In genomic region chr16:66849021-66849420, GRCh38 we compare ENCODE assay signal across 30 cellular contexts. TPM values are rescaled to one million over a fixed set of nuclear protein-coding genes. Genes with fewer than 3 reads are reported as not detected.
"Had no signal": no experiment of that assay in that cellular context is flagged by ENCODE, and none has a peak within 500 bp of the region (broad histone marks: within the 10 kb centered on the region; RNA-seq: fewer than 3 reads in every experiment).

No MANE protein-coding gene starts in this region.

- H3K4me3 Mint-ChIP-seq: activated CD4-positive, alpha-beta T cell treated with anti-CD3 and anti-CD28 coated beads, Interleukin-2, amount 10 ng/mL, durations not matched to agents 24 days and 14 days; activated CD8-positive, alpha-beta memory T cell treated with anti-CD3 and anti-CD28 coated beads, Interleukin-2, amount 10 ng/mL, durations not matched to agents 7 days and 5 days; activated naive CD8-positive, alpha-beta T cell treated with anti-CD3 and anti-CD28 coated beads, Interleukin-2, amount 50 U/mL, for 24 hours; activated T-helper 17 cell treated with anti-CD3 and anti-CD28 coated beads, Interleukin-2, amount 50 U/mL, for 72 hours; T-helper 1 cell treated with Interleukin-12 subunit alpha and Interleukin-12 subunit beta and Interleukin-4 antibody, amounts not matched to agents 30 μg/mL and 1 μg/mL, for 36 hours had no signal

- H3K36me3 Mint-ChIP-seq: activated CD8-positive, alpha-beta memory T cell treated with anti-CD3 and anti-CD28 coated beads, Interleukin-2, amount 10 ng/mL, durations not matched to agents 7 days and 5 days had no signal

- H3K4me1 ChIP-seq: SJSA1 had no signal

- H3K9me3 ChIP-seq: ascending aorta, body of pancreas, Peyer's patch, SJSA1 had no signal

- H3K4me3 ChIP-seq: ascending aorta, body of pancreas, Peyer's patch, SJSA1 had no signal

- H3K27ac Mint-ChIP-seq: activated CD8-positive, alpha-beta memory T cell treated with anti-CD3 and anti-CD28 coated beads, Interleukin-2, amount 10 ng/mL, durations not matched to agents 7 days and 5 days; activated naive CD8-positive, alpha-beta T cell treated with anti-CD3 and anti-CD28 coated beads, Interleukin-2, amount 50 U/mL, for 24 hours; T-helper 1 cell treated with Interleukin-12 subunit alpha and Interleukin-12 subunit beta and Interleukin-4 antibody, amounts not matched to agents 30 μg/mL and 1 μg/mL, for 36 hours had no signal

- H3K27ac ChIP-seq: ascending aorta, body of pancreas, Peyer's patch, RWPE1, SJSA1 had no signal

- H3K36me3 ChIP-seq: ascending aorta, Peyer's patch, SJSA1 had no signal

- ATAC-seq: activated CD8-positive, alpha-beta memory T cell treated with anti-CD3 and anti-CD28 coated beads, Interleukin-2, amount 10 ng/mL, durations not matched to agents 7 days and 5 days; activated naive CD8-positive, alpha-beta T cell treated with anti-CD3 and anti-CD28 coated beads, Interleukin-2, amount 50 U/mL, for 24 hours; activated T-helper 17 cell treated with anti-CD3 and anti-CD28 coated beads, Interleukin-2, amount 50 U/mL, for 72 hours; body of pancreas; SK-N-SH treated with all-trans-retinoic acid at 6 μM for 48 hours had no signal

- H3K4me1 Mint-ChIP-seq: activated T-helper 17 cell treated with anti-CD3 and anti-CD28 coated beads, Interleukin-2, amount 50 U/mL, for 72 hours had no signal

- DNase-seq: activated CD4-positive, alpha-beta T cell treated with anti-CD3 and anti-CD28 coated beads for 1 hour; activated CD4-positive, alpha-beta T cell treated with anti-CD3 and anti-CD28 coated beads, Interleukin-2, amount 10 ng/mL, durations not matched to agents 24 days and 14 days; activated CD4-positive, alpha-beta T cell treated with anti-CD3 and anti-CD28 coated beads, Interleukin-2, amount 50 U/mL, for 48 hours; activated CD8-positive, alpha-beta memory T cell treated with anti-CD3 and anti-CD28 coated beads, Interleukin-2, amount 10 ng/mL, durations not matched to agents 7 days and 5 days; activated naive CD8-positive, alpha-beta T cell treated with anti-CD3 and anti-CD28 coated beads, Interleukin-2, amount 50 U/mL, for 24 hours; activated T-cell treated with anti-CD3 and anti-CD28 coated beads, Interleukin-2, amount 50 U/mL, for 48 hours; amniotic stem cell; body of pancreas; central memory CD4-positive, alpha-beta T cell; Karpas-422; MM.1S; NCI-H1105 treated with DMSO at 0.1 percent for 48 hours; NCI-H1436 treated with DMSO at 0.1 percent for 48 hours; NCI-H187; NCI-H2081 treated with DMSO at 0.1 percent for 48 hours; NCI-H345; NCI-H510A; NCI-H526 treated with DMSO at 0.1 percent for 48 hours; NK-92 treated with Interleukin-12 subunit alpha and Interleukin-12 subunit beta, amount 100 ng/mL, for 24 hours; OCI-M1; SHP77 had no signal

- H3K9me3 Mint-ChIP-seq: activated CD4-positive, alpha-beta T cell treated with anti-CD3 and anti-CD28 coated beads, Interleukin-2, amount 10 ng/mL, durations not matched to agents 24 days and 14 days; activated naive CD4-positive, alpha-beta T cell treated with anti-CD3 and anti-CD28 coated beads, Interleukin-2, amount 50 U/mL, for 72 hours; activated naive CD8-positive, alpha-beta T cell treated with anti-CD3 and anti-CD28 coated beads, Interleukin-2, amount 50 U/mL, for 24 hours; activated T-helper 17 cell treated with anti-CD3 and anti-CD28 coated beads, Interleukin-2, amount 50 U/mL, for 72 hours; T-helper 1 cell treated with Interleukin-12 subunit alpha and Interleukin-12 subunit beta and Interleukin-4 antibody, amounts not matched to agents 30 μg/mL and 1 μg/mL, for 36 hours had no signal

RNA-seq across cellular contexts. Expression of gene CA7, which starts 4.8 kb away (rescaled TPM):
- total RNA-seq: activated CD8-positive, alpha-beta memory T cell treated with anti-CD3 and anti-CD28 coated beads, Interleukin-2, amount 10 ng/mL, durations not matched to agents 7 days and 5 days; activated naive CD4-positive, alpha-beta T cell treated with anti-CD3 and anti-CD28 coated beads, Interleukin-2, amount 50 U/mL, for 72 hours; activated T-helper 17 cell treated with anti-CD3 and anti-CD28 coated beads, Interleukin-2, amount 50 U/mL, for 72 hours; ascending aorta; body of pancreas; bronchial epithelial cell; SJSA1 had no signal

RNA-seq across cellular contexts. Expression of gene TERB1, which starts 47.6 kb away (rescaled TPM):
- total RNA-seq: activated naive CD4-positive, alpha-beta T cell treated with anti-CD3 and anti-CD28 coated beads, Interleukin-2, amount 50 U/mL, for 72 hours; ascending aorta; body of pancreas had no signal
